Comparison of ENCODE assay signal across 26 cellular contexts in the genomic region with DNA sequence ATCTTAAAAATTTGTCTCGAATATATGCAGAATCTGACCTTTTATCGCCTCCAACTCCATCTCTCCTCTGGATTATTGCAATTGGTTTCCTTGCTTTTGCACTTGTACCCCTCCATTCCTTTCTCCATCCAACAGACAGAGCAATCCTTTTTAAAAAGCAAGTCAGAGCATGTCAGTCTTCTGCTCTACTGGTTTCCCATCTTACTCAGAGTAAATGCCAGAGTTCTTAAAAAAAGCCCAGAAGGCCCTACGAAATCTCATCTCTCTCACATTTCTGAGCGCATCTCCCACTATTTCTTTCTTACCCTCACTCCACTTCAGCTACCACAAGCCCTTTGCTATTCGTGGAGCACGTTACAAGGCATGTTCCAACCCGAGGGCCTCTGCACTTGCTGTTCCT.
"Had no signal": no experiment of that assay in that cellular context is flagged by ENCODE, and none has a peak within 500 bp of the region (broad histone marks: within the 10 kb centered on the region; RNA-seq: fewer than 3 reads in every experiment).

No MANE protein-coding gene starts in this region.

- FAIRE-seq: colon, frontal cortex, kidney had no signal

- H3K4me3 ChIP-seq: dorsolateral prefrontal cortex, esophagus squamous epithelium, lung, ovary, psoas muscle, sigmoid colon, stomach, thyroid gland, vagina had no signal

- H3K27me3 ChIP-seq: dorsolateral prefrontal cortex, esophagus squamous epithelium, ovary, sigmoid colon, stomach, thyroid gland, vagina had no signal

- H3K4me3 Mint-ChIP-seq: naive thymus-derived CD8-positive, alpha-beta T cell; nephron progenitor cell; stimulated activated effector memory CD8-positive, alpha-beta T cell treated with anti-CD3 and anti-CD28 coated beads, Interleukin-12 subunit alpha, Interleukin-12 subunit beta, amount 100 ng/mL, for 72 hours had no signal

- H3K27ac Mint-ChIP-seq: naive thymus-derived CD8-positive, alpha-beta T cell; nephron progenitor cell; stimulated activated effector memory CD8-positive, alpha-beta T cell treated with anti-CD3 and anti-CD28 coated beads, Interleukin-12 subunit alpha, Interleukin-12 subunit beta, amount 100 ng/mL, for 72 hours had no signal

- H3K9me3 ChIP-seq: ovary, thyroid gland had no signal

- H3K4me1 Mint-ChIP-seq: naive thymus-derived CD8-positive, alpha-beta T cell; nephron progenitor cell; stimulated activated effector memory CD8-positive, alpha-beta T cell treated with anti-CD3 and anti-CD28 coated beads, Interleukin-12 subunit alpha, Interleukin-12 subunit beta, amount 100 ng/mL, for 72 hours had no signal

- ATAC-seq: left lobe of liver; naive thymus-derived CD8-positive, alpha-beta T cell; psoas muscle; right cardiac atrium; stimulated activated effector memory CD8-positive, alpha-beta T cell treated with anti-CD3 and anti-CD28 coated beads, Interleukin-12 subunit alpha, Interleukin-12 subunit beta, amount 100 ng/mL, for 72 hours had no signal

- H3K36me3 ChIP-seq: esophagus squamous epithelium, ovary, sigmoid colon, stomach, thyroid gland, vagina had no signal

- H3K27ac ChIP-seq: dorsolateral prefrontal cortex, esophagus squamous epithelium, ovary, psoas muscle, sigmoid colon, stomach, thyroid gland had no signal

- DNase-seq: dorsolateral prefrontal cortex; effector CD4-positive, alpha-beta T cell; esophagus squamous epithelium; head of caudate nucleus; kidney; mesendoderm; naive thymus-derived CD8-positive, alpha-beta T cell; nephron progenitor cell; nucleus accumbens; ovary; posterior cingulate gyrus; psoas muscle; right cardiac atrium; sigmoid colon; stimulated activated CD4-positive, alpha-beta T cell treated with anti-CD3 and anti-CD28 coated beads, Interleukin-2, amount 100 ng/mL, for 24 hours; stimulated activated CD4-positive, alpha-beta T cell treated with anti-CD3 and anti-CD28 coated beads, Interleukin-4, amount 100 ng/mL, for 24 hours; stimulated activated naive CD4-positive, alpha-beta T cell treated with Interleukin-2 at 50 U/mL for 16 hours; stomach; thyroid gland; trophoblast cell had no signal

- H3K4me1 ChIP-seq: psoas muscle, sigmoid colon, stomach, thyroid gland had no signal

- H3K36me3 Mint-ChIP-seq: stimulated activated effector memory CD8-positive, alpha-beta T cell treated with anti-CD3 and anti-CD28 coated beads, Interleukin-12 subunit alpha, Interleukin-12 subunit beta, amount 100 ng/mL, for 72 hours had no signal
